ENCODE assay signal across 2 cellular contexts in genomic region chr2:96389728-96390127, GRCh38.
TF ChIP-seq lines count a peak whose summit lies in the region.

No MANE protein-coding gene starts in this region.

TF ChIP-seq in GM23338, 12 proteins besides CTCF, POLR2A, EP300 and RAD21:
- TF ChIP-seq ZNF331 (CRISPR knock-in tag; IDR thresholded peaks at IDR 0.05; ENCODE audit: low read depth) (no peak), POLR2AphosphoS5 (IDR thresholded peaks at IDR 0.05; ENCODE audit: low read depth) (no peak), EZH2phosphoT487 (IDR thresholded peaks at IDR 0.05; ENCODE audit: unreplicated experiment) (no peak), REST (IDR thresholded peaks at IDR 0.05; ENCODE audit: unreplicated experiment) (no peak), ETS1 (IDR thresholded peaks at IDR 0.05) (no peak), ZNF114 (CRISPR knock-in tag; IDR thresholded peaks at IDR 0.05) (no peak), EZH2 (IDR thresholded peaks at IDR 0.05; ENCODE audit: low read depth, unreplicated experiment) (no peak), JUNB (IDR thresholded peaks at IDR 0.05; ENCODE audit: unreplicated experiment) (no peak), ZNF462 (CRISPR knock-in tag; IDR thresholded peaks at IDR 0.05) (no peak), CREB1 (CRISPR knock-in tag; IDR thresholded peaks at IDR 0.05; ENCODE audit: low read depth) (no peak), NANOG (IDR thresholded peaks at IDR 0.05; ENCODE audit: borderline replicate concordance) (no peak), STAT1 (IDR thresholded peaks at IDR 0.05; ENCODE audit: unreplicated experiment) (no peak)

TF ChIP-seq in GM12878, 131 proteins besides CTCF, POLR2A, EP300 and RAD21:
- TF ChIP-seq PKNOX1 (IDR thresholded peaks at IDR 0.05) = no peak
- TF ChIP-seq CEBPB (IDR thresholded peaks at IDR 0.05; ENCODE audit: borderline replicate concordance in 1 of 2, low read depth in 2 of 2, low read length in 2 of 2) = no peak
- TF ChIP-seq KLF5 (IDR thresholded peaks at IDR 0.05; ENCODE audit: partially characterized antibody) = no peak
- no peak for TF ChIP-seq TCF3 (IDR thresholded peaks at IDR 0.05; ENCODE audit: borderline replicate concordance, insufficient read depth, low read depth, low read length)
- no peak for TF ChIP-seq STAT3 (IDR thresholded peaks at IDR 0.05; ENCODE audit: low read depth, low read length)
- TF ChIP-seq NR2C2 (IDR thresholded peaks at IDR 0.05; ENCODE audit: borderline replicate concordance, control insufficient read depth, insufficient read length, low read depth) = no peak
- no peak for TF ChIP-seq HCFC1 (IDR thresholded peaks at IDR 0.05; ENCODE audit: low read length)
- no peak for TF ChIP-seq CREM (IDR thresholded peaks at IDR 0.05; ENCODE audit: low read depth)
- no peak for TF ChIP-seq PAX5 (IDR thresholded peaks at IDR 0.05; ENCODE audit: borderline replicate concordance, low read depth, low read length)
- TF ChIP-seq JUNB (IDR thresholded peaks at IDR 0.05) = no peak
- no peak for TF ChIP-seq SUPT20H (IDR thresholded peaks at IDR 0.05; ENCODE audit: borderline replicate concordance, control insufficient read depth, low read depth, low read length)
- TF ChIP-seq SREBF1 (IDR thresholded peaks at IDR 0.05; ENCODE audit: low read length) = no peak
- no peak for TF ChIP-seq NFYA (IDR thresholded peaks at IDR 0.05; ENCODE audit: borderline replicate concordance, low read depth, low read length)
- TF ChIP-seq POU2F2 (IDR thresholded peaks at IDR 0.05; ENCODE audit: borderline replicate concordance, low read depth, low read length) = no peak
- no peak for TF ChIP-seq ZBTB33 (IDR thresholded peaks at IDR 0.05)
- no peak for TF ChIP-seq YY1 (IDR thresholded peaks at IDR 0.05; ENCODE audit: low read depth, low read length)
- no peak for TF ChIP-seq ASH2L (IDR thresholded peaks at IDR 0.05; ENCODE audit: borderline replicate concordance, low read depth)
- no peak for TF ChIP-seq PML (IDR thresholded peaks at IDR 0.05; ENCODE audit: low read length)
- TF ChIP-seq BCL3 (IDR thresholded peaks at IDR 0.05; ENCODE audit: borderline replicate concordance, insufficient read depth, low read depth, low read length, poor library complexity, severe bottlenecking) = no peak
TF ChIP-seq in GM12878: peak in this region for 0.
